Comparison of ENCODE assay signal across 8 cellular contexts in genomic region chr1:12518956-12519707, GRCh38.
DNase-seq lines count a peak whose midpoint lies in the region; ATAC-seq, FAIRE-seq and TF ChIP-seq lines count a peak whose summit lies in the region.

No MANE protein-coding gene starts in this region.

- POLR2A ChIA-PET in GM10248 (lab: Yijun Ruan, JAX) = no interaction called here

- in situ Hi-C loops in GM13976 (cut with MboI; ENCODE audit: low sequenced_read_pairs, unreplicated experiment) = no loop called here

- ATAC-seq in activated naive CD4-positive, alpha-beta T cell treated with anti-CD3 and anti-CD28 coated beads, Interleukin-2, amount 50 U/mL, for 72 hours = peak; percentile 98 to 99

- peaks cover 17 to 22% of the 10 kb centered on the region in 2 donors for H3K36me3 Mint-ChIP-seq in activated naive CD4-positive, alpha-beta T cell treated with anti-CD3 and anti-CD28 coated beads, Interleukin-2, amount 50 U/mL, for 72 hours

- peak overlapping the region; percentile 55 to 73 for H3K27ac Mint-ChIP-seq in activated naive CD4-positive, alpha-beta T cell treated with anti-CD3 and anti-CD28 coated beads, Interleukin-2, amount 50 U/mL, for 72 hours

- peaks cover 6% of the 10 kb centered on the region in 2 donors for H3K9me3 Mint-ChIP-seq in activated naive CD4-positive, alpha-beta T cell treated with anti-CD3 and anti-CD28 coated beads, Interleukin-2, amount 50 U/mL, for 72 hours

- peak; percentile 42 for DNase-seq in GM13976 (ENCODE audit: low spot score)
- DNase-seq in activated naive CD4-positive, alpha-beta T cell treated with anti-CD3 and anti-CD28 coated beads, Interleukin-2, amount 50 U/mL, for 72 hours (ENCODE audit: low spot score in 2 of 2) = peak; percentile 60 to 72
- peak; percentile 74 for DNase-seq in iris pigment epithelial cell (ENCODE audit: low read depth)
- DNase-seq in stimulated activated CD4-positive, alpha-beta T cell treated with anti-CD3 and anti-CD28 coated beads, Interleukin-4, amount 100 ng/mL, for 1 hour = peak; percentile 27
- no peak for DNase-seq in SIG-M5 treated with dmso at 0.1 percent for 504 hours (lab: John Stamatoyannopoulos, UW; ENCODE audit: unreplicated experiment)
- no peak for DNase-seq in NCI-H774 (lab: John Stamatoyannopoulos, UW)
- no peak for DNase-seq in GM10248 (ENCODE audit: extremely low spot score)
- no peak for DNase-seq in D721Med (ENCODE audit: insufficient read length, low spot score)

- no peak for TF ChIP-seq CTCF in GM13976 (IDR thresholded peaks at IDR 0.05; ENCODE audit: borderline replicate concordance, control extremely low read depth, extremely low read depth, insufficient read depth, missing control alignments)
- no peak for TF ChIP-seq CTCF in GM10248 (IDR thresholded peaks at IDR 0.05; ENCODE audit: control extremely low read depth, extremely low read depth, low read depth, missing control alignments)
- TF ChIP-seq CTCF in D721Med (IDR thresholded peaks at IDR 0.05; ENCODE audit: insufficient read depth, missing control alignments) = no peak

- no peak for FAIRE-seq in D721Med (lab: Jason Lieb, UNC)

- CTCF ChIA-PET in GM10248 (lab: Yijun Ruan, JAX) = no interaction called here

Comparison
In these comparisons a context has a peak if more than half of its experiments do, and no peak if none do; other contexts are left out.
1. DNase-seq: peak in GM13976 (single experiment), activated naive CD4-positive, alpha-beta T cell treated with anti-CD3 and anti-CD28 coated beads, Interleukin-2, amount 50 U/mL, for 72 hours (2 of 2), iris pigment epithelial cell (single experiment) and stimulated activated CD4-positive, alpha-beta T cell treated with anti-CD3 and anti-CD28 coated beads, Interleukin-4, amount 100 ng/mL, for 1 hour (single experiment); none in SIG-M5 treated with dmso at 0.1 percent for 504 hours (single experiment), NCI-H774 (single experiment), GM10248 (single experiment) and D721Med (single experiment).